Comparison of ENCODE assay signal across 14 cellular contexts in the genomic region with DNA sequence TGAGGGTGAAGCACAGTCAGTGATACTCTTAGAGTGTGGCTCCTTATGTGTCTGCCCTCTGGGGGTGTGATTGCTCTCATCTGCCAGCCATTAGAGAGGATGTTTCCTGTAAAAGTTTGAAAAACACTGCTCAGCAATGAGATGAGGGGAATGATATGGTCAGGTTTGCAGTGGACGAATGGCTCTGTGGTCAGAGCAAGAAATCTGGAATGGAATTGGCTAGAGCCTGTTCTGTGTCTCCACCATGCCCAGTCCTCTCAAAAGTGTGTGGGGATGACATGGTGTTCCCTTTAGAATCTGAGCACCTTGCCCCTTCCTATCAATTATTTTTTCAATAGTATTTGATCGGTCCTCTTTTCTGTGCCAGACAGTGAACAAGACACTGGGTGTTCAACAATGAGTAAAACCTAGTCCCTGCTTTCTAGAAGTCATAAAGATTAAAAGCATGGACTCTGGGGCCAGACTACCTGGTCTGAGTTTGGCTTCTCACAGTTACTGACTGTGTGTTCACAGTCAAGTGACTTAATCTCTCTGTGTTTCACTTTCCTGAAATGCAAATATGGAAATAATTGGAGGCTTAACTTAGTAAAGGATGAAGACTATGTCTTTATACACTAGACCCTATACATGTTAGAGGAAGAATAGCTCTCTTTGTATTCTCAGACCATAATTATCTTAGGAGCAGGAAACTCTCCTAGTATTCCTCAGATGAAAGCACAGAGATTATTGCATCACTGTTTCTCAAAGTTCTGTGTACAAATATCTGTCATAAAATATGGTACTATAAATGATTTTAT. TPM values are rescaled to one million over a fixed set of nuclear protein-coding genes. Genes with fewer than 3 reads are reported as not detected.
DNase-seq lines count a peak whose midpoint lies in the region; ATAC-seq and TF ChIP-seq lines count a peak whose summit lies in the region.
"Had no signal": no experiment of that assay in that cellular context is flagged by ENCODE, and none has a peak within 500 bp of the region (broad histone marks: within the 10 kb centered on the region; RNA-seq: fewer than 3 reads in every experiment).

No MANE protein-coding gene starts in this region.

- H3K27ac Mint-ChIP-seq in WTC11: no peak overlapping the region

- peak overlapping the region; percentile 82 for H3K4me3 Mint-ChIP-seq in WTC11

- intact Hi-C loops in sciatic nerve (cut with DNase I): no loop called here

- POLR2A ChIA-PET in WTC11 (lab: Charles Lee): no interaction called here

- H3K36me3 ChIP-seq in iPS-20b (ENCODE audit: insufficient read depth, low read depth, low read length): no peaks in the 10 kb centered on the region
- H3K36me3 ChIP-seq: BE2C had no signal

- no peak for TF ChIP-seq CTCF in WTC11 (IDR thresholded peaks at IDR 0.05)

- no peaks in the 10 kb centered on the region; the same call in 1 of the 2 replicates for H3K27me3 Mint-ChIP-seq in WTC11 (ENCODE audit: low read depth)

- H3K4me1 Mint-ChIP-seq in WTC11: peaks cover 66% of the 10 kb centered on the region

- peak overlapping the region; percentile 82 for H3K4me3 ChIP-seq in iPS-20b (ENCODE audit: low read length)

- H3K27ac ChIP-seq in iPS-20b (ENCODE audit: low read length): no peak overlapping the region

- no peaks in the 10 kb centered on the region for H3K9me3 Mint-ChIP-seq in WTC11

- DNase-seq in DMS53 (lab: John Stamatoyannopoulos, UW): peak; percentile 60
- no peak for DNase-seq in WTC11 (ENCODE audit: low spot score)
- no peak for DNase-seq in sciatic nerve (ENCODE audit: low spot score)
- no peak for DNase-seq in cortex of kidney (lab: John Stamatoyannopoulos, UW)
- no peak for DNase-seq in NCI-H1105 treated with DMSO at 0.1 percent for 48 hours (lab: John Stamatoyannopoulos, UW)
- no peak for DNase-seq in hypothalamus (lab: John Stamatoyannopoulos, UW)
- DNase-seq: activated CD4-positive, alpha-beta T cell treated with anti-CD3 and anti-CD28 coated beads for 4 hours; BE2C; caudate nucleus; NCI-H524 treated with DMSO at 0.1 percent for 48 hours; retina had no signal

- H3K9me3 ChIP-seq in iPS-20b (ENCODE audit: insufficient read depth, low read depth, low read length): no peaks in the 10 kb centered on the region
- H3K9me3 ChIP-seq: BE2C had no signal

- H3K9ac ChIP-seq in iPS-20b (ENCODE audit: low read depth, low read length): peak overlapping the region; percentile 79; the same call in 1 of the 2 replicates

- H3K27me3 ChIP-seq in iPS-20b (ENCODE audit: insufficient read depth, low read length): no peaks in the 10 kb centered on the region
- H3K27me3 ChIP-seq: BE2C had no signal

- ATAC-seq in WTC11: no peak
- peak; percentile 21 for ATAC-seq in sciatic nerve
- ATAC-seq in HG03139 (IDR thresholded peaks at IDR 0.05; ENCODE audit: unreplicated experiment): no peak
- ATAC-seq: SK-N-SH treated with all-trans-retinoic acid at 6 μM for 48 hours had no signal

- CTCF ChIA-PET in WTC11 (lab: Charles Lee): interaction anchor here (0.8 to 1.3 kb wide), 2 partner anchors 49 to 242 kb away, joined by 3 to 4 read pairs; no protein-coding TSS in a partner anchor

- H3K36me3 Mint-ChIP-seq in WTC11: no peaks in the 10 kb centered on the region

- peaks cover 43% of the 10 kb centered on the region for H3K4me1 ChIP-seq in iPS-20b (ENCODE audit: insufficient read depth, low read length)
- H3K4me1 ChIP-seq: BE2C had no signal

TF ChIP-seq in WTC11, 78 proteins besides CTCF, POLR2A, EP300 and RAD21:
- TF ChIP-seq, protein P1, sequence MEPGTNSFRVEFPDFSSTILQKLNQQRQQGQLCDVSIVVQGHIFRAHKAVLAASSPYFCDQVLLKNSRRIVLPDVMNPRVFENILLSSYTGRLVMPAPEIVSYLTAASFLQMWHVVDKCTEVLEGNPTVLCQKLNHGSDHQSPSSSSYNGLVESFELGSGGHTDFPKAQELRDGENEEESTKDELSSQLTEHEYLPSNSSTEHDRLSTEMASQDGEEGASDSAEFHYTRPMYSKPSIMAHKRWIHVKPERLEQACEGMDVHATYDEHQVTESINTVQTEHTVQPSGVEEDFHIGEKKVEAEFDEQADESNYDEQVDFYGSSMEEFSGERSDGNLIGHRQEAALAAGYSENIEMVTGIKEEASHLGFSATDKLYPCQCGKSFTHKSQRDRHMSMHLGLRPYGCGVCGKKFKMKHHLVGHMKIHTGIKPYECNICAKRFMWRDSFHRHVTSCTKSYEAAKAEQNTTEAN (CRISPR knock-in tag; IDR thresholded peaks at IDR 0.05): no peak
- peak; percentile 87 for TF ChIP-seq GABPB1 (CRISPR knock-in tag; IDR thresholded peaks at IDR 0.05)

RNA-seq across cellular contexts. Expression of gene ACSS3, which starts 1.6 kb away (rescaled TPM):
- 18.6 to 20.7 TPM (median 20.2 TPM) in 3 replicates for total RNA-seq in WTC11 (2021)
- total RNA-seq in sciatic nerve: 41.2 TPM
